ENCODE assay signal across 13 cellular contexts in the genomic region with DNA sequence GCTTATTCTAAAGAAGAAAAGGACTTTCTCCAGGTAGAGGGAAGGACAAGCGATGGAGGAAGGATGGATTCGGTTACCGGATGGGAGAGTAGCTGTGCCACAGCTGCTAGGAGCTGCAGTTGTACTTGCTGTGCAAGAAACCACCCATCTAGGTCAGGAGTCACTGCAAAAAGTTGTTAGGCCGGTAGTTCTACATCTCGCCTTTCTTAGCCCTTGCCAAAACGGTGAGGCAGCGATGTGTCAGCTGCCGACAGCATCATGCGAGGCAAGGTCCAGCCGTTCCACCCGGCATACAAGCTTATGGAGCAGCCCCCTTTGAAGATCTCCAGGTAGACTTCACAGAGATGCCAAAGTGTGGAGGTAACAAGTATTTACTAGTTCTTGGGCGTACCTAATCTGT. TPM values are rescaled to one million over a fixed set of nuclear protein-coding genes. Genes with fewer than 3 reads are reported as not detected.
DNase-seq lines count a peak whose midpoint lies in the region; ATAC-seq and TF ChIP-seq lines count a peak whose summit lies in the region.
"Not testable (repeated sequence)": the region's sequence is repeated elsewhere in the genome, so short reads cannot be mapped to it uniquely, and the experiment has no call there.
"Had no signal": no experiment of that assay in that cellular context is flagged by ENCODE, and none has a peak within 500 bp of the region (broad histone marks: within the 10 kb centered on the region; RNA-seq: fewer than 3 reads in every experiment).

No MANE protein-coding gene starts in this region.

- not testable (repeated sequence) for H3K36me3 ChIP-seq in body of pancreas (replicated peaks in 1 of 2; ENCODE audit: insufficient read depth in 1 of 2, low read depth in 2 of 2); stomach

- intact Hi-C loops in body of pancreas (cut with DNase I); stomach (cut with DNase I; ENCODE audit: low total_unique reads): not testable (repeated sequence)

- TF ChIP-seq POLR2A in body of pancreas (IDR thresholded peaks at IDR 0.05); stomach (IDR thresholded peaks at IDR 0.05): not testable (repeated sequence)

- peak; percentile 43 for DNase-seq in DMS53 treated with DMSO at 0.1 percent for 48 hours (lab: John Stamatoyannopoulos, UW; ENCODE audit: unreplicated experiment)
- DNase-seq in RKO (ENCODE audit: low spot score) = peak; percentile 19
- peak in 3 of 4 donors; percentile 14 to 31 (median 29) for DNase-seq in body of pancreas
- peak; percentile 85 to 87 for DNase-seq in foreskin keratinocyte
- peak; percentile 83 for DNase-seq in mucosa of gallbladder (ENCODE audit: low spot score)
- DNase-seq in stomach = peak; percentile 68

- not testable (repeated sequence) for TF ChIP-seq EP300 in Ishikawa (IDR thresholded peaks at IDR 0.05; ENCODE audit: borderline replicate concordance); stomach (IDR thresholded peaks at IDR 0.05)

- H3K4me3 ChIP-seq in body of pancreas, stomach: not testable (repeated sequence)

- ATAC-seq in body of pancreas = not testable (repeated sequence)
- ATAC-seq in foreskin keratinocyte = peak; percentile 57

- TF ChIP-seq CTCF in body of pancreas (IDR thresholded peaks at IDR 0.05); foreskin keratinocyte (conservative IDR thresholded peaks at IDR 0.05); stomach (IDR thresholded peaks at IDR 0.05): not testable (repeated sequence)

- WGBS in body of pancreas, 2 donors = 31 to 54% methylated on average over 9 to 12 of the region's 12 CpGs
- WGBS in stomach, 5 donors = 24 to 61% (median 41%) methylated on average over 11 to 12 of the region's 12 CpGs

- not testable (repeated sequence) for TF ChIP-seq RAD21 in Ishikawa (IDR thresholded peaks at IDR 0.05; ENCODE audit: low read depth)

- not testable (repeated sequence) for H3K27ac ChIP-seq in body of pancreas, foreskin keratinocyte, stomach

- H3K9me3 ChIP-seq in body of pancreas, stomach: not testable (repeated sequence)

- H3K4me1 ChIP-seq in body of pancreas, foreskin keratinocyte, stomach: not testable (repeated sequence)

- H3K27me3 ChIP-seq in body of pancreas, foreskin keratinocyte: not testable (repeated sequence)
- peaks cover 0 to 37% (median 0%) of the 10 kb centered on the region in 3 donors for H3K27me3 ChIP-seq in stomach

TF ChIP-seq in Ishikawa, 13 proteins besides CTCF, POLR2A, EP300 and RAD21:
- TF ChIP-seq, protein P1, sequence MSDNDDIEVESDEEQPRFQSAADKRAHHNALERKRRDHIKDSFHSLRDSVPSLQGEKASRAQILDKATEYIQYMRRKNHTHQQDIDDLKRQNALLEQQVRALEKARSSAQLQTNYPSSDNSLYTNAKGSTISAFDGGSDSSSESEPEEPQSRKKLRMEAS (IDR thresholded peaks at IDR 0.05) = peak; percentile 49
- TF ChIP-seq NFIC (IDR thresholded peaks at IDR 0.05) = 0 out of 2 replicates have a peak, but pooled peaks have one; percentile 35

RNA-seq across cellular contexts. Expression of a gene that starts 32.3 kb away (rescaled TPM):
- total RNA-seq in body of pancreas (not detected), foreskin keratinocyte (not detected in 2 replicates), mucosa of gallbladder (not detected), stomach (not detected)
- polyA plus RNA-seq in foreskin keratinocyte (not detected in 2 replicates), stomach (not detected)
- total RNA-seq: CD8-positive, alpha-beta memory T cell; H7; HFFc6; LHCN-M2; NCI-H460; SJCRH30 had no signal
- polyA plus RNA-seq: CD8-positive, alpha-beta memory T cell had no signal

RNA-seq across cellular contexts. Expression of a gene that starts 49.6 kb away (rescaled TPM):
- total RNA-seq in body of pancreas (not detected), foreskin keratinocyte (not detected in 2 replicates), mucosa of gallbladder (not detected), stomach (not detected)
- polyA plus RNA-seq in foreskin keratinocyte (not detected in 2 replicates), stomach (not detected)
- total RNA-seq: CD8-positive, alpha-beta memory T cell; HFFc6; LHCN-M2; NCI-H460; SJCRH30 had no signal
- polyA plus RNA-seq: CD8-positive, alpha-beta memory T cell had no signal

Comparison
In these comparisons a context has a peak if more than half of its experiments do, and no peak if none do; other contexts are left out.
1. DNase-seq: peak in every context shown above with its lines; median percentile 86 in foreskin keratinocyte; 83 in mucosa of gallbladder; 68 in stomach; 43 in DMS53 treated with DMSO at 0.1 percent for 48 hours; 29 in body of pancreas; 19 in RKO.